19 cellular contexts compared by ENCODE assay signal in genomic region chr2:241820625-241821384, GRCh38. TPM values are rescaled to one million over a fixed set of nuclear protein-coding genes. Genes with fewer than 3 reads are reported as not detected.
DNase-seq lines count a peak whose midpoint lies in the region; ATAC-seq and TF ChIP-seq lines count a peak whose summit lies in the region.
"Had no signal": no experiment of that assay in that cellular context is flagged by ENCODE, and none has a peak within 500 bp of the region (broad histone marks: within the 10 kb centered on the region; RNA-seq: fewer than 3 reads in every experiment).

No MANE protein-coding gene starts in this region.

- no peaks in the 10 kb centered on the region for H3K36me3 ChIP-seq in SK-N-MC (ENCODE audit: insufficient read depth, low read length)
- H3K36me3 ChIP-seq in suprapubic skin = no peaks in the 10 kb centered on the region
- H3K36me3 ChIP-seq: ascending aorta, WERI-Rb-1 had no signal

- no peak for TF ChIP-seq POLR2A in suprapubic skin (IDR thresholded peaks at IDR 0.05)

- CTCF ChIA-PET in RWPE1 (lab: Yijun Ruan, JAX) = interaction anchor here (0.6 kb wide), 1 partner anchor 24 kb away, joined by 3 read pairs; no protein-coding TSS in a partner anchor

- no peak for TF ChIP-seq CTCF in suprapubic skin (IDR thresholded peaks at IDR 0.05)
- TF ChIP-seq CTCF in RWPE1 (conservative IDR thresholded peaks at IDR 0.05; ENCODE audit: low read depth) = no peak

- peak; percentile 12 to 16 for DNase-seq in activated T-cell treated with anti-CD3 and anti-CD28 coated beads, Interleukin-2, amount 50 U/mL, for 48 hours
- DNase-seq in activated T-cell treated with anti-CD3 and anti-CD28 coated beads, Interleukin-2, amount 50 U/mL, for 1 hour = no peak
- DNase-seq in SK-N-MC (ENCODE audit: low read depth, low spot score) (no peak), iPS-NIHi11 (ENCODE audit: low spot score) (peak; percentile 37), suprapubic skin (ENCODE audit: low spot score in 2 of 2) (peak; percentile 58 to 67), RWPE1 (ENCODE audit: low spot score) (no peak)
- DNase-seq: activated gamma-delta T cell treated with Interleukin-2 at 50 U/mL for 16 hours; CD4-positive, alpha-beta T cell; foreskin melanocyte; NCI-H1694 treated with DMSO at 0.1 percent for 48 hours; WERI-Rb-1 had no signal

- WGBS in suprapubic skin = 83% methylated on average over 10 of the region's 31 CpGs

- no peak for TF ChIP-seq EP300 in suprapubic skin (IDR thresholded peaks at IDR 0.05)

- H3K4me1 ChIP-seq in suprapubic skin = no peaks in the 10 kb centered on the region
- H3K4me1 ChIP-seq: A549, ascending aorta had no signal

- H3K27ac ChIP-seq in SK-N-MC = no peak overlapping the region; the same call in 1 of the 2 replicates
- no peak overlapping the region for H3K27ac ChIP-seq in suprapubic skin
- no peak overlapping the region for H3K27ac ChIP-seq in RWPE1
- H3K27ac ChIP-seq: A549, ascending aorta, epithelial cell of prostate, WERI-Rb-1 had no signal

- no peaks in the 10 kb centered on the region for H3K9me3 ChIP-seq in SK-N-MC (ENCODE audit: low read depth, low read length)
- H3K9me3 ChIP-seq in suprapubic skin = no peaks in the 10 kb centered on the region
- H3K9me3 ChIP-seq: ascending aorta had no signal

- no peak overlapping the region for H3K9ac ChIP-seq in SK-N-MC (ENCODE audit: insufficient read length)

- H3K27me3 ChIP-seq in suprapubic skin = peaks cover 27% of the 10 kb centered on the region

- POLR2A ChIA-PET in RWPE1 (lab: Yijun Ruan, JAX; ENCODE audit: low non-redundant PET) = no interaction called here

- H3K4me3 ChIP-seq in SK-N-MC (peak overlapping the region; percentile 26; the same call in 1 of the 2 replicates), suprapubic skin (no peak overlapping the region)
- H3K4me3 ChIP-seq: A549, ascending aorta had no signal

- no peak for ATAC-seq in GM21528 (IDR thresholded peaks at IDR 0.05; ENCODE audit: low FRiP score, unreplicated experiment)
- no peak for ATAC-seq in HG02973 (IDR thresholded peaks at IDR 0.05; ENCODE audit: unreplicated experiment)
- ATAC-seq: A549 had no signal

RNA-seq across cellular contexts. Expression of gene NEU4, which starts 11.8 kb away (rescaled TPM):
- total RNA-seq in suprapubic skin = under 1 TPM in 2 of 4 donors, not detected in 2; 0.21 to 0.70 TPM
- total RNA-seq: ascending aorta, HT1080 had no signal

RNA-seq across cellular contexts. Expression of gene PDCD1, which starts 37.9 kb away (rescaled TPM):
- not detected for total RNA-seq in suprapubic skin
- total RNA-seq: ascending aorta, HT1080, myocyte had no signal

RNA-seq across cellular contexts. Expression of gene GAL3ST2, which starts 44.2 kb away (rescaled TPM):
- total RNA-seq in suprapubic skin = not detected
- total RNA-seq: ascending aorta; HT1080; myocyte; T-helper 1 cell treated with Interleukin-12 subunit alpha and Interleukin-12 subunit beta and Interleukin-4 antibody, amounts not matched to agents 30 ng/mL and 1 ng/mL, for 36 hours had no signal

RNA-seq across cellular contexts. Expression of gene RTP5, which starts 48.7 kb away (rescaled TPM):
- total RNA-seq in suprapubic skin = not detected
- total RNA-seq: ascending aorta; HT1080; T-helper 1 cell treated with Interleukin-12 subunit alpha and Interleukin-12 subunit beta and Interleukin-4 antibody, amounts not matched to agents 30 ng/mL and 1 ng/mL, for 36 hours had no signal

Comparison
In these comparisons a context has a peak if more than half of its experiments do, and no peak if none do; other contexts are left out.
1. DNase-seq: peak in activated T-cell treated with anti-CD3 and anti-CD28 coated beads, Interleukin-2, amount 50 U/mL, for 48 hours (2 of 2), iPS-NIHi11 (single experiment) and suprapubic skin (2 of 2); none in activated T-cell treated with anti-CD3 and anti-CD28 coated beads, Interleukin-2, amount 50 U/mL, for 1 hour (single experiment), SK-N-MC (single experiment) and RWPE1 (single experiment).